22 cellular contexts compared by ENCODE assay signal in genomic region chr1:199780948-199781347, GRCh38.
DNase-seq lines count a peak whose midpoint lies in the region; ATAC-seq, FAIRE-seq and TF ChIP-seq lines count a peak whose summit lies in the region.
"Had no signal": no experiment of that assay in that cellular context is flagged by ENCODE, and none has a peak within 500 bp of the region (broad histone marks: within the 10 kb centered on the region; RNA-seq: fewer than 3 reads in every experiment).

No MANE protein-coding gene starts in this region.

- no peak overlapping the region for H3K14ac ChIP-seq in IMR-90 (replicated peaks; ENCODE audit: low read depth, low read length)

- no peak overlapping the region for H2AK5ac ChIP-seq in IMR-90 (ENCODE audit: low read depth, low read length)

- intact Hi-C loops in IMR-90 (cut with micrococcal nuclease): loop anchor here (5.0 kb wide), 1 partner anchor 79 kb away; no protein-coding TSS in a partner anchor
- intact Hi-C loops in mammary epithelial cell (cut with micrococcal nuclease): no loop called here
- intact Hi-C loops in lower lobe of right lung (cut with DNase I): no loop called here
- intact Hi-C loops in body of pancreas (cut with DNase I): no loop called here

- CTCF ChIA-PET in BJ (lab: Yijun Ruan, JAX) (no interaction called here), IMR-90 (lab: Yijun Ruan, JAX) (no interaction called here), mammary epithelial cell (lab: Charles Lee; ENCODE audit: low non-redundant PET) (no interaction called here)

- H3K36me3 ChIP-seq in BJ (ENCODE audit: control insufficient read depth, insufficient read depth, low read length) (no peaks in the 10 kb centered on the region), IMR-90 (ENCODE audit: control insufficient read depth, insufficient read depth, low read length) (no peaks in the 10 kb centered on the region), mammary epithelial cell (ENCODE audit: insufficient read depth, low read length) (no peaks in the 10 kb centered on the region), keratinocyte (ENCODE audit: control insufficient read depth in 2 of 2, extremely low read depth in 1 of 2, insufficient read depth in 2 of 2, low read length in 2 of 2) (no peaks in the 10 kb centered on the region), lower lobe of right lung (no peaks in the 10 kb centered on the region), body of pancreas (replicated peaks in 1 of 2; ENCODE audit: insufficient read depth in 1 of 2, low read depth in 2 of 2) (no peaks in the 10 kb centered on the region)
- H3K36me3 ChIP-seq: BLaER1 treated with 17β-estradiol and CSF1 and Interleukin-3, amounts not matched to agents 10 nM and 100 nM; SJCRH30 had no signal

- H4K20me1 ChIP-seq in IMR-90 (ENCODE audit: insufficient read depth, low read length) (no peaks in the 10 kb centered on the region), mammary epithelial cell (ENCODE audit: insufficient read depth, low read length) (no peaks in the 10 kb centered on the region), keratinocyte (ENCODE audit: control insufficient read depth, extremely low read depth, insufficient read depth, low read length) (no peaks in the 10 kb centered on the region)
- H4K20me1 ChIP-seq: BLaER1 treated with 17β-estradiol and CSF1 and Interleukin-3, amounts not matched to agents 10 nM and 100 nM had no signal

- peak overlapping the region; percentile 83; the same call in 1 of the 2 replicates for H2BK120ac ChIP-seq in IMR-90 (ENCODE audit: low read depth, low read length)

- FAIRE-seq in keratinocyte (lab: Jason Lieb, UNC): peak; percentile 13
- FAIRE-seq: HepG2 had no signal

- TF ChIP-seq CTCF in BJ (IDR thresholded peaks at IDR 0.05; ENCODE audit: insufficient read depth, low read depth, low read length): no peak
- no peak for TF ChIP-seq CTCF in IMR-90 (conservative IDR thresholded peaks at IDR 0.05; ENCODE audit: low read depth, low read length)
- TF ChIP-seq CTCF in mammary epithelial cell (conservative IDR thresholded peaks at IDR 0.05 in 1 of 2, IDR thresholded peaks at IDR 0.05 in 1 of 2; ENCODE audit: extremely low read depth in 1 of 2, insufficient read depth in 1 of 2, low read depth in 1 of 2, low read length in 2 of 2): no peak
- TF ChIP-seq CTCF in keratinocyte (optimal IDR thresholded peaks at IDR 0.05 in 1 of 3, IDR thresholded peaks at IDR 0.05 in 1 of 3, conservative IDR thresholded peaks at IDR 0.05 in 1 of 3; ENCODE audit: extremely low read depth in 1 of 3, insufficient read depth in 2 of 3, low read length in 3 of 3): no peak
- TF ChIP-seq CTCF in lower lobe of right lung (IDR thresholded peaks at IDR 0.05): no peak
- no peak for TF ChIP-seq CTCF in body of pancreas (IDR thresholded peaks at IDR 0.05)

- in situ Hi-C loops in IMR-90 (cut with MboI; ENCODE audit: low sequenced_read_pairs) (no loop called here), mammary epithelial cell (cut with MboI; ENCODE audit: low sequenced_read_pairs in 2 of 2) (no loop called here)

- H2BK5ac ChIP-seq in IMR-90 (ENCODE audit: low read depth, low read length, poor library complexity, severe bottlenecking): no peak overlapping the region

- H3K4ac ChIP-seq in IMR-90 (ENCODE audit: low read depth, low read length): no peak overlapping the region

- H2BK15ac ChIP-seq in IMR-90 (ENCODE audit: low read depth, low read length): no peak overlapping the region

- POLR2A ChIA-PET in BJ (lab: Charles Lee) (no interaction called here), IMR-90 (lab: Charles Lee; ENCODE audit: unreplicated experiment) (interaction anchor here (0.6 kb wide), 1 partner anchor 1757 kb away, joined by 3 read pairs; no protein-coding TSS in a partner anchor)

- H3K4me3 ChIP-seq in BJ (ENCODE audit: low read depth, low read length) (no peak overlapping the region), IMR-90 (ENCODE audit: insufficient read depth, low read depth, low read length) (no peak overlapping the region), mammary epithelial cell (replicated peaks in 1 of 3; ENCODE audit: insufficient read depth in 1 of 3, low read depth in 2 of 3, low read length in 3 of 3) (no peak overlapping the region), keratinocyte (ENCODE audit: control insufficient read depth in 2 of 3, extremely low read depth in 1 of 3, insufficient read depth in 2 of 3, low read depth in 1 of 3, low read length in 3 of 3) (no peak overlapping the region), lower lobe of right lung (no peak overlapping the region), body of pancreas (no peak overlapping the region)
- H3K4me3 ChIP-seq: BLaER1 treated with 17β-estradiol and CSF1 and Interleukin-3, amounts not matched to agents 10 nM and 100 nM; SJCRH30 had no signal

- H3K9me3 ChIP-seq in IMR-90 (ENCODE audit: control insufficient read depth, insufficient read depth, low read length) (no peaks in the 10 kb centered on the region), mammary epithelial cell (replicated peaks; ENCODE audit: insufficient read depth, low read length) (no peaks in the 10 kb centered on the region), keratinocyte (ENCODE audit: control insufficient read depth, low read depth, low read length) (no peaks in the 10 kb centered on the region), lower lobe of right lung (no peaks in the 10 kb centered on the region), body of pancreas (peaks cover 0 to 3% (median 0%) of the 10 kb centered on the region in 3 donors)
- H3K9me3 ChIP-seq: BLaER1 treated with 17β-estradiol and CSF1 and Interleukin-3, amounts not matched to agents 10 nM and 100 nM; SJCRH30 had no signal

- no peak overlapping the region for H2BK20ac ChIP-seq in IMR-90 (ENCODE audit: low read depth, low read length)

- no peaks in the 10 kb centered on the region for H3K79me1 ChIP-seq in IMR-90 (ENCODE audit: low read depth in 1 of 2, low read length in 2 of 2)

- no CpG with 5 or more reads among the region's 1 CpG for WGBS in IMR-90 (ENCODE audit: extremely low coverage in 2 of 2, insufficient read length in 1 of 2), 2 experiments
- WGBS in mammary epithelial cell (ENCODE audit: low coverage, missing lambda C conversion rate): 50% methylated on average over 1 of the region's 1 CpG
- 93% methylated on average over 1 of the region's 1 CpG for WGBS in body of pancreas, 2 donors

- TF ChIP-seq POLR2A in IMR-90 (IDR thresholded peaks at IDR 0.05; ENCODE audit: low read depth, low read length) (no peak), body of pancreas (IDR thresholded peaks at IDR 0.05) (no peak)

- no peak for TF ChIP-seq RAD21 in IMR-90 (IDR thresholded peaks at IDR 0.05; ENCODE audit: low read length)

- H3K9ac ChIP-seq in IMR-90 (ENCODE audit: low read depth, low read length): no peak overlapping the region
- H3K9ac ChIP-seq in mammary epithelial cell (ENCODE audit: insufficient read depth, low read length): no peak overlapping the region
- no peak overlapping the region for H3K9ac ChIP-seq in keratinocyte (ENCODE audit: control insufficient read depth, extremely low read depth, insufficient read depth, low read length)
- H3K9ac ChIP-seq: BLaER1 treated with 17β-estradiol and CSF1 and Interleukin-3, amounts not matched to agents 10 nM and 100 nM had no signal

- H3K4me1 ChIP-seq in IMR-90 (ENCODE audit: control insufficient read depth, insufficient read depth, low read length): no peaks in the 10 kb centered on the region
- H3K4me1 ChIP-seq in mammary epithelial cell (ENCODE audit: insufficient read depth, low read length): peaks cover 18% of the 10 kb centered on the region
- peaks cover 25% of the 10 kb centered on the region for H3K4me1 ChIP-seq in keratinocyte (ENCODE audit: control insufficient read depth, extremely low read depth, insufficient read depth, low read length)
- H3K4me1 ChIP-seq in lower lobe of right lung: no peaks in the 10 kb centered on the region
- H3K4me1 ChIP-seq in body of pancreas: no peaks in the 10 kb centered on the region
- H3K4me1 ChIP-seq: SJCRH30 had no signal

- H3K9me1 ChIP-seq in IMR-90 (ENCODE audit: insufficient read depth, low read length) (peaks cover 3% of the 10 kb centered on the region; the same call in 1 of the 2 replicates), keratinocyte (ENCODE audit: control insufficient read depth, extremely low read depth, insufficient read depth, low read length) (no peaks in the 10 kb centered on the region)

- no peak overlapping the region for H3K4me2 ChIP-seq in IMR-90 (ENCODE audit: low read depth, low read length)
- no peak overlapping the region for H3K4me2 ChIP-seq in mammary epithelial cell (ENCODE audit: insufficient read depth, low read depth, low read length)
- no peak overlapping the region for H3K4me2 ChIP-seq in keratinocyte (ENCODE audit: control insufficient read depth, extremely low read depth, insufficient read depth, low read depth, low read length)
- H3K4me2 ChIP-seq: BLaER1 treated with 17β-estradiol and CSF1 and Interleukin-3, amounts not matched to agents 10 nM and 100 nM had no signal

- no peak overlapping the region for H4K91ac ChIP-seq in IMR-90 (ENCODE audit: insufficient read depth, low read depth, low read length)

- H3K79me2 ChIP-seq in mammary epithelial cell (ENCODE audit: insufficient read depth, low read length) (no peaks in the 10 kb centered on the region), keratinocyte (ENCODE audit: control insufficient read depth, insufficient read depth, low read length) (no peaks in the 10 kb centered on the region)

- BruUV-seq in IMR-90 (replicated peaks; lab: Mats Ljungman, UMichigan) (no TSS peak), mammary epithelial cell (replicated peaks; lab: Mats Ljungman, UMichigan) (no TSS peak)

- H2AFZ ChIP-seq in IMR-90 (replicated peaks; ENCODE audit: low read length, poor library complexity): no peak overlapping the region
- H2AFZ ChIP-seq in mammary epithelial cell (ENCODE audit: low read depth, low read length): no peak overlapping the region
- H2AFZ ChIP-seq in keratinocyte (ENCODE audit: control insufficient read depth, low read length): no peak overlapping the region

- no peak overlapping the region for H3K27ac ChIP-seq in IMR-90 (ENCODE audit: insufficient read depth, low read length)
- no peak overlapping the region for H3K27ac ChIP-seq in mammary epithelial cell (ENCODE audit: insufficient read depth, low read depth, low read length)
- no peak overlapping the region for H3K27ac ChIP-seq in keratinocyte (ENCODE audit: control insufficient read depth, insufficient read depth, low read length)
- no peak overlapping the region for H3K27ac ChIP-seq in lower lobe of right lung
- H3K27ac ChIP-seq in body of pancreas: no peak overlapping the region
- H3K27ac ChIP-seq: BLaER1 treated with 17β-estradiol and CSF1 and Interleukin-3, amounts not matched to agents 10 nM and 100 nM; SJCRH30 had no signal

- H3K27me3 ChIP-seq in BJ (ENCODE audit: control insufficient read depth, insufficient read depth, low read length): no peaks in the 10 kb centered on the region; the same call in 1 of the 2 replicates
- H3K27me3 ChIP-seq in IMR-90 (ENCODE audit: control insufficient read depth, insufficient read depth, low read length): no peaks in the 10 kb centered on the region
- H3K27me3 ChIP-seq in mammary epithelial cell (ENCODE audit: insufficient read depth, low read length): no peaks in the 10 kb centered on the region
- no peaks in the 10 kb centered on the region for H3K27me3 ChIP-seq in keratinocyte (ENCODE audit: control insufficient read depth, extremely low read depth, insufficient read depth, low read length)
- no peaks in the 10 kb centered on the region for H3K27me3 ChIP-seq in lower lobe of right lung (ENCODE audit: low read depth)
- no peaks in the 10 kb centered on the region for H3K27me3 ChIP-seq in body of pancreas
- H3K27me3 ChIP-seq: BLaER1 treated with 17β-estradiol and CSF1 and Interleukin-3, amounts not matched to agents 10 nM and 100 nM; SJCRH30 had no signal

- H3K23ac ChIP-seq in IMR-90 (ENCODE audit: low read depth, low read length): no peak overlapping the region

- dilution Hi-C loops in IMR-90 (cut with HindIII; ENCODE audit: low sequenced_read_pairs, unreplicated experiment): no loop called here
- dilution Hi-C loops in mammary epithelial cell (cut with HindIII; ENCODE audit: low sequenced_read_pairs): loop anchor here (5.0 kb wide), 1 partner anchor 36 kb away; no protein-coding TSS in a partner anchor
- dilution Hi-C loops in keratinocyte (cut with MboI; ENCODE audit: extremely low pct_ligation_motif_present, low sequenced_read_pairs): no loop called here

- DNase-seq in BJ (ENCODE audit: low read depth) (peak; percentile 4), IMR-90 (peak; percentile 70), mammary epithelial cell (peak; percentile 15), keratinocyte (ENCODE audit: low read depth, low spot score) (no peak), pons (ENCODE audit: low spot score) (no peak), lower lobe of right lung (no peak), body of pancreas (no peak)
- DNase-seq: activated naive CD8-positive, alpha-beta T cell treated with anti-CD3 and anti-CD28 coated beads, Interleukin-2, amount 50 U/mL, for 24 hours; cerebellar nuclear complex; DMS153; naive thymus-derived CD8-positive, alpha-beta T cell; NCI-H2081; NCI-H510A; posterior cingulate gyrus; SJCRH30; small intestine; stimulated activated CD4-positive, alpha-beta T cell treated with anti-CD3 and anti-CD28 coated beads, Interleukin-4, amount 100 ng/mL, for 24 hours; T-helper 17 cell had no signal

- H3K18ac ChIP-seq in IMR-90 (ENCODE audit: low read depth, low read length): no peak overlapping the region

- H3K56ac ChIP-seq in IMR-90 (ENCODE audit: extremely low read depth, insufficient read depth, low read length): no peak overlapping the region

- H4K5ac ChIP-seq in IMR-90 (ENCODE audit: low read depth, low read length): no peak overlapping the region

- ATAC-seq in IMR-90 (ENCODE audit: low read depth): peak; percentile 74
- ATAC-seq in lower lobe of right lung: no peak
- no peak for ATAC-seq in esophagus mucosa
- no peak for ATAC-seq in body of pancreas
- ATAC-seq: activated naive CD8-positive, alpha-beta T cell treated with anti-CD3 and anti-CD28 coated beads, Interleukin-2, amount 50 U/mL, for 24 hours; activated T-helper 17 cell treated with anti-CD3 and anti-CD28 coated beads, Interleukin-2, amount 50 U/mL, for 72 hours; HepG2; naive thymus-derived CD8-positive, alpha-beta T cell; T-helper 17 cell had no signal

- no peak overlapping the region; a peak in 1 of 4 replicates for H4K8ac ChIP-seq in IMR-90 (ENCODE audit: low read depth in 2 of 2, low read length in 2 of 2)

- no peak overlapping the region for H2AK9ac ChIP-seq in IMR-90 (replicated peaks; ENCODE audit: low read depth, low read length, poor library complexity)

Comparison
In these comparisons a context has a peak if more than half of its experiments do, and no peak if none do; other contexts are left out.
1. DNase-seq: peak in BJ (single experiment), IMR-90 (single experiment) and mammary epithelial cell (single experiment); none in keratinocyte (single experiment), pons (single experiment), lower lobe of right lung (single experiment) and body of pancreas (0 of 4).